ENCODE assay signal across 23 cellular contexts in the genomic region with DNA sequence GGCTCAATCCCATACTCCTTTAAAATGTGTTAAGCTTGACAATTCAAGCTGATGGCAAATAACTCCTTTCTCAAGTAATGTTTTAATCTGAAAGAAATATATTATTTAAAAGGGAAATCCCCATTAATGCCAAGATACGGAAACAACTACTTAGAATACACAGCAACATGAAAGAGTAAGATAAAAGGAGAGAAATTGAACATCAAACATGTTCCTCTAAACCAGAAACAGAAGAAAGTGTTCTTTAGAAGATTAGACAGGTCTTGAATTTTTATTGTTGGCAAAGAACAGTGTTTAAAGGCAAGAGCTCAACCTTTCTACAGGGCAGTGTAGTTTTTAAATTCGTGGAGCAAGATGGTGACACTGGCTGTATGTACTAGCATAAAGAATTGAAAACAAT.
DNase-seq lines count a peak whose midpoint lies in the region; ATAC-seq and TF ChIP-seq lines count a peak whose summit lies in the region.
"Had no signal": no experiment of that assay in that cellular context is flagged by ENCODE, and none has a peak within 500 bp of the region (broad histone marks: within the 10 kb centered on the region; RNA-seq: fewer than 3 reads in every experiment).

No MANE protein-coding gene starts in this region.

- H3K4me1 Mint-ChIP-seq in CD4-positive, alpha-beta T cell (ENCODE audit: low read depth), result peaks cover 14% of the 10 kb centered on the region
- H3K4me1 Mint-ChIP-seq in CD8-positive, alpha-beta T cell (ENCODE audit: low read depth), result peaks cover 8% of the 10 kb centered on the region
- H3K4me1 Mint-ChIP-seq in naive thymus-derived CD4-positive, alpha-beta T cell, result peaks cover 0 to 18% (median 10%) of the 10 kb centered on the region in 7 donors
- no peaks in the 10 kb centered on the region for H3K4me1 Mint-ChIP-seq in activated CD4-positive, alpha-beta T cell treated with anti-CD3 and anti-CD28 coated beads, Interleukin-2, amount 10 ng/mL, durations not matched to agents 7 days and 5 days
- H3K4me1 Mint-ChIP-seq: CD14-positive monocyte had no signal

- no peak overlapping the region for H3K4me3 ChIP-seq in CD8-positive, alpha-beta T cell (ENCODE audit: low read depth, low read length)
- H3K4me3 ChIP-seq in naive thymus-derived CD4-positive, alpha-beta T cell (ENCODE audit: low read length), result no peak overlapping the region
- no peak overlapping the region for H3K4me3 ChIP-seq in uterus
- H3K4me3 ChIP-seq: BLaER1, GM12878 had no signal

- no peaks in the 10 kb centered on the region for H3K36me3 ChIP-seq in CD8-positive, alpha-beta T cell (ENCODE audit: insufficient read depth, low read length)
- no peaks in the 10 kb centered on the region for H3K36me3 ChIP-seq in naive thymus-derived CD4-positive, alpha-beta T cell (ENCODE audit: control insufficient read depth in 2 of 3, insufficient read depth in 3 of 3, low read length in 3 of 3)
- no peaks in the 10 kb centered on the region for H3K36me3 ChIP-seq in uterus
- H3K36me3 ChIP-seq: BE2C, BLaER1 had no signal

- no peak overlapping the region for H3K27ac Mint-ChIP-seq in CD4-positive, alpha-beta T cell
- H3K27ac Mint-ChIP-seq in CD8-positive, alpha-beta T cell, result peak overlapping the region; percentile 10
- H3K27ac Mint-ChIP-seq in naive thymus-derived CD4-positive, alpha-beta T cell, result peak overlapping the region in 2 of 9 donors; percentile 6 to 12
- H3K27ac Mint-ChIP-seq in activated CD4-positive, alpha-beta T cell treated with anti-CD3 and anti-CD28 coated beads, Interleukin-2, amount 10 ng/mL, durations not matched to agents 7 days and 5 days, result no peak overlapping the region
- H3K27ac Mint-ChIP-seq: CD14-positive monocyte; CD4-positive, CD25-positive, alpha-beta regulatory T cell; CD8-positive, alpha-beta memory T cell had no signal

- H3K36me3 Mint-ChIP-seq in CD4-positive, alpha-beta T cell (ENCODE audit: low read depth), result no peaks in the 10 kb centered on the region
- no peaks in the 10 kb centered on the region for H3K36me3 Mint-ChIP-seq in CD8-positive, alpha-beta T cell
- no peaks in the 10 kb centered on the region for H3K36me3 Mint-ChIP-seq in naive thymus-derived CD4-positive, alpha-beta T cell
- H3K36me3 Mint-ChIP-seq in activated CD4-positive, alpha-beta T cell treated with anti-CD3 and anti-CD28 coated beads, Interleukin-2, amount 10 ng/mL, durations not matched to agents 7 days and 5 days (ENCODE audit: low read depth), result no peaks in the 10 kb centered on the region
- H3K36me3 Mint-ChIP-seq: CD14-positive monocyte; CD4-positive, CD25-positive, alpha-beta regulatory T cell had no signal

- peaks cover 10% of the 10 kb centered on the region for H3K4me1 ChIP-seq in CD8-positive, alpha-beta T cell (ENCODE audit: insufficient read depth, low read length)
- no peaks in the 10 kb centered on the region for H3K4me1 ChIP-seq in naive thymus-derived CD4-positive, alpha-beta T cell (ENCODE audit: control insufficient read depth in 2 of 2, insufficient read depth in 2 of 2, low read length in 2 of 2)
- H3K4me1 ChIP-seq in uterus, result no peaks in the 10 kb centered on the region
- H3K4me1 ChIP-seq: BE2C, BLaER1 had no signal

- DNase-seq in CD4-positive, alpha-beta T cell, result no peak
- no peak for DNase-seq in CD8-positive, alpha-beta T cell
- peak in 6 of 9 donors; percentile 11 to 40 (median 26) for DNase-seq in naive thymus-derived CD4-positive, alpha-beta T cell
- DNase-seq in activated CD4-positive, alpha-beta T cell treated with anti-CD3 and anti-CD28 coated beads, Interleukin-2, amount 10 ng/mL, durations not matched to agents 7 days and 5 days, result no peak
- DNase-seq in uterus (no peak), HPDE6-E6E7 (ENCODE audit: extremely low spot score) (no peak)
- DNase-seq: 8988T; ACHN; BE2C; C1 segment of cervical spinal cord; CD4-positive, CD25-positive, alpha-beta regulatory T cell; COR-L47; DMS 273 treated with DMSO at 0.1 percent for 48 hours; DMS153; DMS53; DMS79; DND-41; EL; GDM1 had no signal

- CTCF ChIA-PET in CD4-positive, alpha-beta T cell (lab: Charles Lee), result no interaction called here
- CTCF ChIA-PET in CD8-positive, alpha-beta T cell (lab: Charles Lee), result no interaction called here
- CTCF ChIA-PET in naive thymus-derived CD4-positive, alpha-beta T cell (lab: Charles Lee), result no interaction called here
- CTCF ChIA-PET in activated CD4-positive, alpha-beta T cell treated with anti-CD3 and anti-CD28 coated beads, Interleukin-2, amount 10 ng/mL, durations not matched to agents 7 days and 5 days (lab: Charles Lee), result interaction anchor here (0.9 kb wide), 1 partner anchor 16 kb away, joined by 3 read pairs; no protein-coding TSS in a partner anchor

- POLR2A ChIA-PET in CD4-positive, alpha-beta T cell (lab: Charles Lee), result interaction anchor here (1.1 kb wide), 1 partner anchor 11 kb away, joined by 4 read pairs; no protein-coding TSS in a partner anchor
- POLR2A ChIA-PET in CD8-positive, alpha-beta T cell (lab: Charles Lee), result no interaction called here
- POLR2A ChIA-PET in naive thymus-derived CD4-positive, alpha-beta T cell (lab: Charles Lee), result interaction anchor here (1.5 kb wide), 1 partner anchor 106 kb away, joined by 3 read pairs; a partner anchor contains a TSS
- POLR2A ChIA-PET in activated CD4-positive, alpha-beta T cell treated with anti-CD3 and anti-CD28 coated beads, Interleukin-2, amount 10 ng/mL, durations not matched to agents 7 days and 5 days (lab: Charles Lee), result no interaction called here

- no peak overlapping the region for H3K4me3 Mint-ChIP-seq in CD4-positive, alpha-beta T cell
- no peak overlapping the region for H3K4me3 Mint-ChIP-seq in CD8-positive, alpha-beta T cell
- peak overlapping the region in 5 of 10 donors; percentile 0 to 35 (median 4) for H3K4me3 Mint-ChIP-seq in naive thymus-derived CD4-positive, alpha-beta T cell
- no peak overlapping the region for H3K4me3 Mint-ChIP-seq in activated CD4-positive, alpha-beta T cell treated with anti-CD3 and anti-CD28 coated beads, Interleukin-2, amount 10 ng/mL, durations not matched to agents 7 days and 5 days
- H3K4me3 Mint-ChIP-seq: CD14-positive monocyte; CD4-positive, CD25-positive, alpha-beta regulatory T cell; CD8-positive, alpha-beta memory T cell had no signal

- H3K27me3 ChIP-seq in CD4-positive, alpha-beta T cell (ENCODE audit: control insufficient read depth, insufficient read depth, low read length), result no peaks in the 10 kb centered on the region
- no peaks in the 10 kb centered on the region for H3K27me3 ChIP-seq in CD8-positive, alpha-beta T cell (ENCODE audit: insufficient read depth, low read length)
- no peaks in the 10 kb centered on the region for H3K27me3 ChIP-seq in naive thymus-derived CD4-positive, alpha-beta T cell (ENCODE audit: control insufficient read depth in 2 of 2, insufficient read depth in 2 of 2, low read length in 2 of 2)
- no peaks in the 10 kb centered on the region for H3K27me3 ChIP-seq in uterus
- H3K27me3 ChIP-seq: BE2C, BLaER1 had no signal

- TF ChIP-seq POLR2A in uterus (IDR thresholded peaks at IDR 0.05), result no peak

- no peaks in the 10 kb centered on the region for H3K9me3 ChIP-seq in CD4-positive, alpha-beta T cell (ENCODE audit: control insufficient read depth, low read length)
- H3K9me3 ChIP-seq in CD8-positive, alpha-beta T cell (ENCODE audit: low read length), result no peaks in the 10 kb centered on the region
- H3K9me3 ChIP-seq in naive thymus-derived CD4-positive, alpha-beta T cell (ENCODE audit: control insufficient read depth in 2 of 3, low read length in 3 of 3), result no peaks in the 10 kb centered on the region
- H3K9me3 ChIP-seq in uterus, result no peaks in the 10 kb centered on the region
- H3K9me3 ChIP-seq: BE2C, BLaER1 had no signal

- peak; percentile 48 for ATAC-seq in CD4-positive, alpha-beta T cell (ENCODE audit: poor library complexity)
- ATAC-seq in CD8-positive, alpha-beta T cell, result peak; percentile 44
- ATAC-seq in naive thymus-derived CD4-positive, alpha-beta T cell, result peak; percentile 60
- ATAC-seq: GM12878 had no signal

- intact Hi-C loops in CD4-positive, alpha-beta T cell (cut with DNase I, micrococcal nuclease), result no loop called here
- intact Hi-C loops in CD8-positive, alpha-beta T cell (cut with DNase I, micrococcal nuclease), result no loop called here
- intact Hi-C loops in naive thymus-derived CD4-positive, alpha-beta T cell (cut with micrococcal nuclease), result no loop called here
- intact Hi-C loops in uterus (cut with DNase I; ENCODE audit: low total_unique reads), result no loop called here

- H3K27me3 Mint-ChIP-seq in CD4-positive, alpha-beta T cell, result peaks cover 4% of the 10 kb centered on the region
- no peaks in the 10 kb centered on the region for H3K27me3 Mint-ChIP-seq in CD8-positive, alpha-beta T cell (ENCODE audit: low read depth)
- peaks cover 0 to 13% (median 0%) of the 10 kb centered on the region in 5 donors for H3K27me3 Mint-ChIP-seq in naive thymus-derived CD4-positive, alpha-beta T cell
- no peaks in the 10 kb centered on the region for H3K27me3 Mint-ChIP-seq in activated CD4-positive, alpha-beta T cell treated with anti-CD3 and anti-CD28 coated beads, Interleukin-2, amount 10 ng/mL, durations not matched to agents 7 days and 5 days
- H3K27me3 Mint-ChIP-seq: CD4-positive, CD25-positive, alpha-beta regulatory T cell had no signal

- H3K27ac ChIP-seq in CD4-positive, alpha-beta T cell (ENCODE audit: low read depth, low read length), result no peak overlapping the region
- H3K27ac ChIP-seq in CD8-positive, alpha-beta T cell (ENCODE audit: low read depth, low read length), result no peak overlapping the region
- no peak overlapping the region for H3K27ac ChIP-seq in naive thymus-derived CD4-positive, alpha-beta T cell (ENCODE audit: low read depth, low read length)
- no peak overlapping the region for H3K27ac ChIP-seq in uterus
- H3K27ac ChIP-seq: BLaER1 had no signal

- no peak for TF ChIP-seq CTCF in CD4-positive, alpha-beta T cell (IDR thresholded peaks at IDR 0.05)
- TF ChIP-seq CTCF in CD8-positive, alpha-beta T cell (IDR thresholded peaks at IDR 0.05), result no peak
- TF ChIP-seq CTCF in uterus (IDR thresholded peaks at IDR 0.05), result no peak

- no peaks in the 10 kb centered on the region for H3K9me3 Mint-ChIP-seq in CD4-positive, alpha-beta T cell
- H3K9me3 Mint-ChIP-seq in CD8-positive, alpha-beta T cell, result no peaks in the 10 kb centered on the region
- H3K9me3 Mint-ChIP-seq in naive thymus-derived CD4-positive, alpha-beta T cell, result peaks cover 0 to 2% (median 0%) of the 10 kb centered on the region in 11 donors
- H3K9me3 Mint-ChIP-seq in activated CD4-positive, alpha-beta T cell treated with anti-CD3 and anti-CD28 coated beads, Interleukin-2, amount 10 ng/mL, durations not matched to agents 7 days and 5 days, result no peaks in the 10 kb centered on the region
- H3K9me3 Mint-ChIP-seq: CD8-positive, alpha-beta memory T cell had no signal

Comparison
In these comparisons a context has a peak if more than half of its experiments do, and no peak if none do; other contexts are left out.
1. DNase-seq: peak in naive thymus-derived CD4-positive, alpha-beta T cell (6 of 9); none in CD4-positive, alpha-beta T cell (0 of 10), CD8-positive, alpha-beta T cell (0 of 7), activated CD4-positive, alpha-beta T cell treated with anti-CD3 and anti-CD28 coated beads, Interleukin-2, amount 10 ng/mL, durations not matched to agents 7 days and 5 days (single experiment), uterus (0 of 2) and HPDE6-E6E7 (single experiment).
2. POLR2A ChIA-PET loops: an anchor here in CD4-positive, alpha-beta T cell (1.1 kb wide) and naive thymus-derived CD4-positive, alpha-beta T cell (1.5 kb wide); none called in CD8-positive, alpha-beta T cell and activated CD4-positive, alpha-beta T cell treated with anti-CD3 and anti-CD28 coated beads, Interleukin-2, amount 10 ng/mL, durations not matched to agents 7 days and 5 days.
3. Peak in every context shown above with its lines, with median percentiles within 50 percentile points of each other: ATAC-seq.